21 cellular contexts compared by ENCODE assay signal in genomic region chr6:132227937-132228336, GRCh38.
DNase-seq lines count a peak whose midpoint lies in the region; ATAC-seq and TF ChIP-seq lines count a peak whose summit lies in the region.
"Had no signal": no experiment of that assay in that cellular context is flagged by ENCODE, and none has a peak within 500 bp of the region (broad histone marks: within the 10 kb centered on the region; RNA-seq: fewer than 3 reads in every experiment).

No MANE protein-coding gene starts in this region.

- DNase-seq in Right ventricle myocardium superior (no peak), cardiac septum (ENCODE audit: low spot score) (no peak), dedifferentiated amniotic fluid mesenchymal stem cell (ENCODE audit: extremely low spot score) (peak; percentile 85), iris pigment epithelial cell (ENCODE audit: low read depth) (peak; percentile 96), NCI-H524 treated with DMSO at 0.1 percent for 48 hours (lab: John Stamatoyannopoulos, UW) (no peak), SHP77 treated with DMSO at 0.1 percent for 48 hours (lab: John Stamatoyannopoulos, UW) (no peak)
- DNase-seq in CD4-positive, alpha-beta T cell, result no peak
- DNase-seq: activated CD4-positive, CD25-positive, alpha-beta regulatory T cell; activated effector memory CD4-positive, alpha-beta T cell treated with anti-CD3 and anti-CD28 coated beads, Interleukin-2, amount 50 U/mL, for 16 hours; amygdala; CD8-positive, alpha-beta T cell; dermis blood vessel endothelial cell; erythroblast; left lung; NCI-H1092 treated with DMSO at 0.1 percent for 48 hours; NCI-H2171; RPMI8226; stimulated activated naive B cell treated with anti-CD40 and anti-IgM and Interleukin-4, amounts not matched to agents 10 μg/mL and 1 μg/mL and 100 μg/mL, for 72 hours; trophoblast cell had no signal

- POLR2A ChIA-PET in CD4-positive, alpha-beta T cell (lab: Charles Lee), result no interaction called here

- H3K27ac Mint-ChIP-seq in CD4-positive, alpha-beta T cell, result no peak overlapping the region
- H3K27ac Mint-ChIP-seq: CD8-positive, alpha-beta T cell; stimulated activated naive B cell treated with anti-CD40 and anti-IgM and Interleukin-4, amounts not matched to agents 10 μg/mL and 1 μg/mL and 100 μg/mL, for 72 hours had no signal

- no peak for TF ChIP-seq CTCF in CD4-positive, alpha-beta T cell (IDR thresholded peaks at IDR 0.05)

- no peak overlapping the region for H3K27ac ChIP-seq in CD4-positive, alpha-beta T cell (ENCODE audit: low read depth, low read length)
- H3K27ac ChIP-seq: left lung had no signal

- no peak overlapping the region for H3K4me3 Mint-ChIP-seq in CD4-positive, alpha-beta T cell
- H3K4me3 Mint-ChIP-seq: CD8-positive, alpha-beta T cell; stimulated activated naive B cell treated with anti-CD40 and anti-IgM and Interleukin-4, amounts not matched to agents 10 μg/mL and 1 μg/mL and 100 μg/mL, for 72 hours had no signal

- no peaks in the 10 kb centered on the region for H3K27me3 Mint-ChIP-seq in CD4-positive, alpha-beta T cell
- H3K27me3 Mint-ChIP-seq: stimulated activated naive B cell treated with anti-CD40 and anti-IgM and Interleukin-4, amounts not matched to agents 10 μg/mL and 1 μg/mL and 100 μg/mL, for 72 hours had no signal

- no peaks in the 10 kb centered on the region for H3K27me3 ChIP-seq in CD4-positive, alpha-beta T cell (ENCODE audit: control insufficient read depth, insufficient read depth, low read length)
- H3K27me3 ChIP-seq: left lung had no signal

- H3K36me3 Mint-ChIP-seq in CD4-positive, alpha-beta T cell (ENCODE audit: low read depth), result no peaks in the 10 kb centered on the region
- H3K36me3 Mint-ChIP-seq: CD8-positive, alpha-beta T cell had no signal

- H3K9me3 Mint-ChIP-seq in CD4-positive, alpha-beta T cell, result peaks cover 3% of the 10 kb centered on the region

- H3K9me3 ChIP-seq in CD4-positive, alpha-beta T cell (ENCODE audit: control insufficient read depth, low read length), result no peaks in the 10 kb centered on the region

- CTCF ChIA-PET in CD4-positive, alpha-beta T cell (lab: Charles Lee), result no interaction called here

- intact Hi-C loops in Right ventricle myocardium superior (cut with DNase I) (no loop called here), cardiac septum (cut with DNase I) (no loop called here)
- intact Hi-C loops in CD4-positive, alpha-beta T cell (cut with DNase I, micrococcal nuclease), result no loop called here

- H3K4me1 Mint-ChIP-seq in CD4-positive, alpha-beta T cell (ENCODE audit: low read depth), result no peaks in the 10 kb centered on the region
- H3K4me1 Mint-ChIP-seq: stimulated activated naive B cell treated with anti-CD40 and anti-IgM and Interleukin-4, amounts not matched to agents 10 μg/mL and 1 μg/mL and 100 μg/mL, for 72 hours had no signal

- ATAC-seq in Right ventricle myocardium superior (ENCODE audit: poor library complexity), result peak; percentile 65
- no peak for ATAC-seq in GM21529 (IDR thresholded peaks at IDR 0.05; ENCODE audit: unreplicated experiment)
- ATAC-seq in CD4-positive, alpha-beta T cell (ENCODE audit: poor library complexity), result no peak
- ATAC-seq: CD8-positive, alpha-beta T cell; K562; left lung; stimulated activated naive B cell treated with anti-CD40 and anti-IgM and Interleukin-4, amounts not matched to agents 10 μg/mL and 1 μg/mL and 100 μg/mL, for 72 hours had no signal

Comparison
In these comparisons a context has a peak if more than half of its experiments do, and no peak if none do; other contexts are left out.
1. DNase-seq: peak in dedifferentiated amniotic fluid mesenchymal stem cell (single experiment) and iris pigment epithelial cell (single experiment); none in Right ventricle myocardium superior (single experiment), cardiac septum (single experiment), NCI-H524 treated with DMSO at 0.1 percent for 48 hours (single experiment), SHP77 treated with DMSO at 0.1 percent for 48 hours (single experiment) and CD4-positive, alpha-beta T cell (0 of 10).